In genomic region chr9:86594724-86595123, GRCh38 we compare ENCODE assay signal across 27 cellular contexts.
"Had no signal": no experiment of that assay in that cellular context is flagged by ENCODE, and none has a peak within 500 bp of the region (broad histone marks: within the 10 kb centered on the region; RNA-seq: fewer than 3 reads in every experiment).

No MANE protein-coding gene starts in this region.

- H3K9me3 ChIP-seq: breast epithelium, colonic mucosa, esophagus squamous epithelium, gastroesophageal sphincter had no signal

- ATAC-seq: activated CD4-positive, CD25-positive, alpha-beta regulatory T cell treated with anti-CD3 and anti-CD28 coated beads, Interleukin-2, amount 50 U/mL, for 24 hours; activated CD8-positive, alpha-beta T cell treated with anti-CD3 and anti-CD28 coated beads for 36 hours; activated T-cell treated with anti-CD3 and anti-CD28 coated beads, Interleukin-2, amount 50 U/mL, for 4 hours; activated T-helper 17 cell treated with anti-CD3 and anti-CD28 coated beads, Interleukin-2, amount 50 U/mL, for 72 hours; gastroesophageal sphincter had no signal

- DNase-seq: activated B cell treated with CpG ODN at 0.5 μM for 24 hours; activated CD4-positive, alpha-beta T cell treated with anti-CD3 and anti-CD28 coated beads for 48 hours; activated CD4-positive, alpha-beta T cell treated with anti-CD3 and anti-CD28 coated beads, Interleukin-2, amount 50 U/mL, for 1 hour; activated CD4-positive, alpha-beta T cell treated with anti-CD3 and anti-CD28 coated beads, Interleukin-2, amount 50 U/mL, for 48 hours; activated CD8-positive, alpha-beta memory T cell treated with anti-CD3 and anti-CD28 coated beads for 24 hours; activated CD8-positive, alpha-beta T cell treated with anti-CD3 and anti-CD28 coated beads for 36 hours; activated effector memory CD4-positive, alpha-beta T cell treated with Interleukin-2 at 50 U/mL for 16 hours; activated gamma-delta T cell treated with Interleukin-2 at 50 U/mL for 16 hours; activated naive CD4-positive, alpha-beta T cell treated with anti-CD3 and anti-CD28 coated beads, Interleukin-2, amount 50 U/mL, for 16 hours; activated naive CD4-positive, alpha-beta T cell treated with Interleukin-2 at 50 U/mL for 16 hours; activated T-cell treated with anti-CD3 and anti-CD28 coated beads, Interleukin-2, amount 50 U/mL, for 4 hours; amygdala; aorta; central memory CD4-positive, alpha-beta T cell; cerebellar nuclear complex; colonic mucosa; effector CD8-positive, alpha-beta T cell; esophagus squamous epithelium; foreskin melanocyte; T1000; WERI-Rb-1 had no signal

- H3K27ac ChIP-seq: breast epithelium, cardiac muscle cell, colonic mucosa, epithelial cell of prostate, esophagus squamous epithelium, gastroesophageal sphincter, WERI-Rb-1 had no signal

- H3K4me1 ChIP-seq: colonic mucosa had no signal

- H3K36me3 ChIP-seq: breast epithelium, cardiac muscle cell, colonic mucosa, esophagus squamous epithelium, gastroesophageal sphincter, WERI-Rb-1 had no signal

- H3K4me3 ChIP-seq: breast epithelium, cardiac muscle cell, colonic mucosa, esophagus squamous epithelium, gastroesophageal sphincter had no signal

- H3K27me3 ChIP-seq: breast epithelium, cardiac muscle cell, colonic mucosa, gastroesophageal sphincter had no signal
